In the genomic region with DNA sequence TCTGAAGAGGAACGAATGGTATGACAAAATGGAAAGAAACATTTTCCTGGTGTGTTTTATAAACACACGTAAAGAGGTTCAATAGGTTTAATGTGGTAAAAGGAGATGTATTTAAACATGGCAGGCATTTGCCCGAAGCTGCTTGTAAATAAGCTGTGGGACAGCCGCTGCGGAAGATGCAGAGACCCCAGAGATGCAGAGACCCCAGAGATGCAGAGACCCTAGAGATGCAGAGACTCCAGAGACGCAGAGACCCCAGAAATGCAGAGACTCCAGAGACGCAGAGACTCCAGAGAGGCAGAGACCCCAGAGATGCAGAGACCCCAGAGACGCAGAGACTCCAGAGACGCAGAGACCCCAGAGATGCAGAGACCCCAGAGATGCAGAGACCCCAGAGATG, we compare ENCODE assay signal across 26 cellular contexts.
"Had no signal": no experiment of that assay in that cellular context is flagged by ENCODE, and none has a peak within 500 bp of the region (broad histone marks: within the 10 kb centered on the region; RNA-seq: fewer than 3 reads in every experiment).

No MANE protein-coding gene starts in this region.

- H3K36me3 Mint-ChIP-seq: immature natural killer cell; naive thymus-derived CD4-positive, alpha-beta T cell; natural killer cell treated with Interleukin-12 subunit alpha and Interleukin-12 subunit beta and Interleukin-15 and Interleukin-18, amount 100 ng/mL, for 72 hours; stimulated activated effector memory CD8-positive, alpha-beta T cell treated with anti-CD3 and anti-CD28 coated beads, Interleukin-12 subunit alpha, Interleukin-12 subunit beta, amount 100 ng/mL, for 72 hours had no signal

- H3K4me3 Mint-ChIP-seq: immature natural killer cell; naive thymus-derived CD4-positive, alpha-beta T cell; natural killer cell treated with Interleukin-12 subunit alpha and Interleukin-12 subunit beta and Interleukin-15 and Interleukin-18, amount 100 ng/mL, for 72 hours; neural crest cell; stimulated activated effector memory CD8-positive, alpha-beta T cell treated with anti-CD3 and anti-CD28 coated beads, Interleukin-12 subunit alpha, Interleukin-12 subunit beta, amount 100 ng/mL, for 72 hours; stimulated activated naive CD8-positive, alpha-beta T cell treated with anti-CD3 and anti-CD28 coated beads, Interleukin-15, Interleukin-2, amounts not matched to agents 100 ng/mL and 50 ng/mL, for 24 hours had no signal

- ATAC-seq: left colon; left lung; mucosa of descending colon; naive thymus-derived CD4-positive, alpha-beta T cell; natural killer cell treated with Interleukin-12 subunit alpha and Interleukin-12 subunit beta and Interleukin-15 and Interleukin-18, amount 100 ng/mL, for 72 hours; stimulated activated effector memory CD8-positive, alpha-beta T cell treated with anti-CD3 and anti-CD28 coated beads, Interleukin-12 subunit alpha, Interleukin-12 subunit beta, amount 100 ng/mL, for 72 hours had no signal

- H3K36me3 ChIP-seq: left lung, ovary, right atrium auricular region, right lobe of liver, suprapubic skin, thoracic aorta, tibial artery, uterus had no signal

- H3K9me3 ChIP-seq: mucosa of descending colon, ovary, right atrium auricular region, right lobe of liver, suprapubic skin, thoracic aorta, tibial artery, uterus had no signal

- H3K27me3 ChIP-seq: left lung, ovary, right atrium auricular region, right lobe of liver, suprapubic skin, tibial artery, uterus had no signal

- H3K4me1 ChIP-seq: left lung, right atrium auricular region, right lobe of liver, suprapubic skin, tibial artery, uterus had no signal

- H3K27ac ChIP-seq: left lung, ovary, right atrium auricular region, right lobe of liver, skin epidermis, suprapubic skin, thoracic aorta, tibial artery, uterus had no signal

- H3K27ac Mint-ChIP-seq: immature natural killer cell; naive thymus-derived CD4-positive, alpha-beta T cell; natural killer cell treated with Interleukin-12 subunit alpha and Interleukin-12 subunit beta and Interleukin-15 and Interleukin-18, amount 100 ng/mL, for 72 hours; progenitor cell of endocrine pancreas; stimulated activated effector memory CD8-positive, alpha-beta T cell treated with anti-CD3 and anti-CD28 coated beads, Interleukin-12 subunit alpha, Interleukin-12 subunit beta, amount 100 ng/mL, for 72 hours; stimulated activated naive CD8-positive, alpha-beta T cell treated with anti-CD3 and anti-CD28 coated beads, Interleukin-15, Interleukin-2, amounts not matched to agents 100 ng/mL and 50 ng/mL, for 24 hours had no signal

- H3K4me3 ChIP-seq: left lung, lung, mucosa of descending colon, ovary, right atrium auricular region, right lobe of liver, skin epidermis, suprapubic skin, thoracic aorta, tibial artery, uterus had no signal

- H3K4me1 Mint-ChIP-seq: immature natural killer cell; naive thymus-derived CD4-positive, alpha-beta T cell; neural crest cell; stimulated activated effector memory CD8-positive, alpha-beta T cell treated with anti-CD3 and anti-CD28 coated beads, Interleukin-12 subunit alpha, Interleukin-12 subunit beta, amount 100 ng/mL, for 72 hours had no signal

- H3K9me3 Mint-ChIP-seq: immature natural killer cell; natural killer cell treated with Interleukin-12 subunit alpha and Interleukin-12 subunit beta and Interleukin-15 and Interleukin-18, amount 100 ng/mL, for 72 hours; neural crest cell; stimulated activated effector memory CD8-positive, alpha-beta T cell treated with anti-CD3 and anti-CD28 coated beads, Interleukin-12 subunit alpha, Interleukin-12 subunit beta, amount 100 ng/mL, for 72 hours; stimulated activated naive CD8-positive, alpha-beta T cell treated with anti-CD3 and anti-CD28 coated beads, Interleukin-15, Interleukin-2, amounts not matched to agents 100 ng/mL and 50 ng/mL, for 24 hours had no signal

- DNase-seq: hippocampal formation; immature natural killer cell; kidney; left colon; mesendoderm; midbrain; mucosa of descending colon; naive thymus-derived CD4-positive, alpha-beta T cell; stimulated activated CD4-positive, alpha-beta T cell treated with anti-CD3 and anti-CD28 coated beads, Interleukin-4, amount 100 ng/mL, for 24 hours; stimulated activated naive CD4-positive, alpha-beta T cell; trophoblast cell; uterus had no signal

- H3K27me3 Mint-ChIP-seq: natural killer cell treated with Interleukin-12 subunit alpha and Interleukin-12 subunit beta and Interleukin-15 and Interleukin-18, amount 100 ng/mL, for 72 hours; stimulated activated naive CD8-positive, alpha-beta T cell treated with anti-CD3 and anti-CD28 coated beads, Interleukin-15, Interleukin-2, amounts not matched to agents 100 ng/mL and 50 ng/mL, for 24 hours had no signal
